ENCODE assay signal across 12 cellular contexts in genomic region chr1:6465461-6466005, GRCh38. TPM values are rescaled to one million over a fixed set of nuclear protein-coding genes. Genes with fewer than 3 reads are reported as not detected.
DNase-seq lines count a peak whose midpoint lies in the region; ATAC-seq and TF ChIP-seq lines count a peak whose summit lies in the region.
"Had no signal": no experiment of that assay in that cellular context is flagged by ENCODE, and none has a peak within 500 bp of the region (broad histone marks: within the 10 kb centered on the region; RNA-seq: fewer than 3 reads in every experiment).

No MANE protein-coding gene starts in this region.

- peak overlapping the region; percentile 86 to 93 (median 92) for H3K27ac Mint-ChIP-seq in CD4-positive, CD25-positive, alpha-beta regulatory T cell
- H3K27ac Mint-ChIP-seq in T-helper 17 cell (peak overlapping the region; percentile 100), natural killer cell (peak overlapping the region in 1 of 2 donors; percentile 79)
- H3K27ac Mint-ChIP-seq in activated naive CD4-positive, alpha-beta T cell treated with anti-CD3 and anti-CD28 coated beads for 36 hours = peak overlapping the region; percentile 87

- H3K4me1 ChIP-seq in CD4-positive, CD25-positive, alpha-beta regulatory T cell (ENCODE audit: control insufficient read depth, insufficient read depth, low read length, poor library complexity, severe bottlenecking) = peaks cover 62% of the 10 kb centered on the region
- H3K4me1 ChIP-seq: breast epithelium had no signal

- H3K27ac ChIP-seq in CD4-positive, CD25-positive, alpha-beta regulatory T cell (ENCODE audit: insufficient read depth, low read length, poor library complexity, severe bottlenecking) = peak overlapping the region; percentile 97
- H3K27ac ChIP-seq: breast epithelium had no signal

- H3K4me3 Mint-ChIP-seq in CD4-positive, CD25-positive, alpha-beta regulatory T cell = peak overlapping the region; percentile 92 to 98 (median 96)
- H3K4me3 Mint-ChIP-seq in T-helper 17 cell (peak overlapping the region; percentile 99), natural killer cell (peak overlapping the region; percentile 77)
- peak overlapping the region; percentile 92 for H3K4me3 Mint-ChIP-seq in activated naive CD4-positive, alpha-beta T cell treated with anti-CD3 and anti-CD28 coated beads for 36 hours

- peaks cover 0 to 57% (median 25%) of the 10 kb centered on the region in 4 donors for H3K4me1 Mint-ChIP-seq in CD4-positive, CD25-positive, alpha-beta regulatory T cell
- H3K4me1 Mint-ChIP-seq in T-helper 17 cell (peaks cover 28% of the 10 kb centered on the region), natural killer cell (peaks cover 10 to 22% of the 10 kb centered on the region in 2 donors)
- H3K4me1 Mint-ChIP-seq in activated naive CD4-positive, alpha-beta T cell treated with anti-CD3 and anti-CD28 coated beads for 36 hours (ENCODE audit: low read depth) = peaks cover 43% of the 10 kb centered on the region

- CTCF ChIA-PET in activated naive CD4-positive, alpha-beta T cell treated with anti-CD3 and anti-CD28 coated beads for 36 hours (lab: Charles Lee) = interaction anchor here (1.2 to 1.8 kb wide), 3 partner anchors 13 to 24 kb away, joined by 3 to 6 read pairs (median 3); no protein-coding TSS in a partner anchor

- ATAC-seq in CD4-positive, CD25-positive, alpha-beta regulatory T cell (ENCODE audit: low read depth in 2 of 2) = peak; percentile 44 to 52
- ATAC-seq in T-helper 17 cell = peak; percentile 38
- peak in 2 of 3 donors; percentile 15 to 23 for ATAC-seq in natural killer cell
- no peak for ATAC-seq in GM21515 (IDR thresholded peaks at IDR 0.05; ENCODE audit: unreplicated experiment)
- no peak for ATAC-seq in SK-N-SH treated with all-trans-retinoic acid at 6 μM for 48 hours
- no peak for ATAC-seq in GM21526 (IDR thresholded peaks at IDR 0.05; ENCODE audit: low FRiP score, unreplicated experiment)

- no peaks in the 10 kb centered on the region for H3K9me3 ChIP-seq in CD4-positive, CD25-positive, alpha-beta regulatory T cell (ENCODE audit: control insufficient read depth in 2 of 2, low read length in 2 of 2)
- no peaks in the 10 kb centered on the region for H3K9me3 ChIP-seq in T-helper 17 cell (ENCODE audit: control insufficient read depth, low read length, poor library complexity, severe bottlenecking)
- H3K9me3 ChIP-seq: breast epithelium had no signal

- H3K27me3 ChIP-seq in CD4-positive, CD25-positive, alpha-beta regulatory T cell (ENCODE audit: control insufficient read depth, insufficient read depth, low read length) = no peaks in the 10 kb centered on the region
- H3K27me3 ChIP-seq: breast epithelium had no signal

- H3K4me3 ChIP-seq in CD4-positive, CD25-positive, alpha-beta regulatory T cell (ENCODE audit: low read depth, low read length) = peak overlapping the region; percentile 78
- H3K4me3 ChIP-seq: breast epithelium had no signal

- peak; percentile 29 to 71 (median 59) for DNase-seq in CD4-positive, CD25-positive, alpha-beta regulatory T cell
- DNase-seq in T-helper 17 cell = peak; percentile 40 to 48 (median 48)
- DNase-seq in activated naive CD4-positive, alpha-beta T cell treated with anti-CD3 and anti-CD28 coated beads for 36 hours = peak; percentile 61
- no peak for DNase-seq in natural killer cell
- no peak for DNase-seq in GDM1 (lab: John Stamatoyannopoulos, UW)
- DNase-seq: naive B cell, NCI-H774 had no signal

- intact Hi-C loops in activated naive CD4-positive, alpha-beta T cell treated with anti-CD3 and anti-CD28 coated beads for 36 hours (cut with micrococcal nuclease) = loop anchor here (2.0 kb wide), 2 partner anchors 73 to 473 kb away; partner anchors contain the start of genes ACOT7 and NPHP4
- intact Hi-C loops in natural killer cell (cut with micrococcal nuclease) = no loop called here

- H3K9me3 Mint-ChIP-seq in CD4-positive, CD25-positive, alpha-beta regulatory T cell = no peaks in the 10 kb centered on the region
- H3K9me3 Mint-ChIP-seq in activated naive CD4-positive, alpha-beta T cell treated with anti-CD3 and anti-CD28 coated beads for 36 hours = no peaks in the 10 kb centered on the region
- H3K9me3 Mint-ChIP-seq in natural killer cell = no peaks in the 10 kb centered on the region

- no peak for TF ChIP-seq CTCF in natural killer cell (IDR thresholded peaks at IDR 0.05)

- H3K27me3 Mint-ChIP-seq in CD4-positive, CD25-positive, alpha-beta regulatory T cell = peaks cover 2% of the 10 kb centered on the region
- no peaks in the 10 kb centered on the region for H3K27me3 Mint-ChIP-seq in T-helper 17 cell
- H3K27me3 Mint-ChIP-seq in activated naive CD4-positive, alpha-beta T cell treated with anti-CD3 and anti-CD28 coated beads for 36 hours (ENCODE audit: low read depth) = no peaks in the 10 kb centered on the region
- peaks cover 0 to 11% of the 10 kb centered on the region in 2 donors for H3K27me3 Mint-ChIP-seq in natural killer cell (ENCODE audit: low read depth in 2 of 2)

- H3K36me3 Mint-ChIP-seq in CD4-positive, CD25-positive, alpha-beta regulatory T cell = peaks cover 14% of the 10 kb centered on the region
- H3K36me3 Mint-ChIP-seq in T-helper 17 cell (ENCODE audit: low read depth) = peaks cover 17% of the 10 kb centered on the region
- H3K36me3 Mint-ChIP-seq in activated naive CD4-positive, alpha-beta T cell treated with anti-CD3 and anti-CD28 coated beads for 36 hours (ENCODE audit: low read depth) = peaks cover 27% of the 10 kb centered on the region
- H3K36me3 Mint-ChIP-seq in natural killer cell = no peaks in the 10 kb centered on the region
- H3K36me3 Mint-ChIP-seq: naive B cell had no signal

- peaks cover 21% of the 10 kb centered on the region for H3K36me3 ChIP-seq in CD4-positive, CD25-positive, alpha-beta regulatory T cell (ENCODE audit: control insufficient read depth, insufficient read depth, low read length)
- H3K36me3 ChIP-seq: breast epithelium had no signal

TF ChIP-seq in SK-N-SH treated with all-trans-retinoic acid at 6 μM for 48 hours, 23 proteins besides CTCF, POLR2A, EP300 and RAD21 (continues in another document):
- TF ChIP-seq TCF4 (CRISPR knock-in tag; IDR thresholded peaks at IDR 0.05; ENCODE audit: borderline replicate concordance) (no peak), SNAI2 (CRISPR knock-in tag; IDR thresholded peaks at IDR 0.05) (no peak), PATZ1 (CRISPR knock-in tag; IDR thresholded peaks at IDR 0.05; ENCODE audit: borderline replicate concordance) (no peak), ZFP3 (CRISPR knock-in tag; IDR thresholded peaks at IDR 0.05) (no peak), ZFP30 (CRISPR knock-in tag; IDR thresholded peaks at IDR 0.05) (no peak), ISL1 (CRISPR knock-in tag; IDR thresholded peaks at IDR 0.05) (no peak), ZC3H10 (CRISPR knock-in tag; IDR thresholded peaks at IDR 0.05) (no peak), PPARA (CRISPR knock-in tag; IDR thresholded peaks at IDR 0.05; ENCODE audit: borderline replicate concordance) (no peak), ZNF70 (CRISPR knock-in tag; IDR thresholded peaks at IDR 0.05) (no peak), CREB5 (CRISPR knock-in tag; IDR thresholded peaks at IDR 0.05; ENCODE audit: low read depth) (no peak), OSR1 (CRISPR knock-in tag; IDR thresholded peaks at IDR 0.05) (no peak)

RNA-seq across cellular contexts. Expression of gene TNFRSF25, which starts 0.4 kb away (rescaled TPM):
- total RNA-seq in CD4-positive, CD25-positive, alpha-beta regulatory T cell = 258 TPM
- 10 to 100 TPM; 23.3 to 32.8 (median 31.0) TPM for polyA plus RNA-seq in CD4-positive, CD25-positive, alpha-beta regulatory T cell
- 100 to 1,000 TPM; 393 to 433 TPM for total RNA-seq in T-helper 17 cell
- 10 to 100 TPM; 82.4 to 87.0 TPM for total RNA-seq in activated naive CD4-positive, alpha-beta T cell treated with anti-CD3 and anti-CD28 coated beads for 36 hours
- 10 to 100 TPM; 14.5 to 41.5 (median 19.9) TPM for total RNA-seq in natural killer cell

RNA-seq across cellular contexts. Expression of gene PLEKHG5, which starts 25.9 kb away (rescaled TPM):
- 5.0 TPM for total RNA-seq in CD4-positive, CD25-positive, alpha-beta regulatory T cell
- 1 to 10 TPM in 1 of 4 donors, under 1 TPM in 2, not detected in 1; 0.65 to 1.0 (median 0.68) TPM for polyA plus RNA-seq in CD4-positive, CD25-positive, alpha-beta regulatory T cell
- total RNA-seq in T-helper 17 cell (10 to 100 TPM; 10.8 to 12.8 TPM), natural killer cell (1 to 10 TPM in 1 of 3 donors, under 1 TPM in 2; 0.16 to 1.1 (median 0.54) TPM)
- 1 to 10 TPM; 1.7 to 1.8 TPM for total RNA-seq in activated naive CD4-positive, alpha-beta T cell treated with anti-CD3 and anti-CD28 coated beads for 36 hours

RNA-seq across cellular contexts. Expression of gene ESPN, which starts 41.0 kb away (rescaled TPM):
- 3.7 TPM for total RNA-seq in CD4-positive, CD25-positive, alpha-beta regulatory T cell
- under 1 TPM; 0.22 to 0.25 (median 0.22) TPM for polyA plus RNA-seq in CD4-positive, CD25-positive, alpha-beta regulatory T cell
- 10 to 100 TPM; 13.2 to 15.7 TPM for total RNA-seq in T-helper 17 cell
- total RNA-seq in activated naive CD4-positive, alpha-beta T cell treated with anti-CD3 and anti-CD28 coated beads for 36 hours = under 1 TPM; 0.50 to 0.79 TPM
- 1 to 10 TPM; 1.1 to 2.0 (median 1.7) TPM for total RNA-seq in natural killer cell

RNA-seq across cellular contexts. Expression of gene HES2, which starts 45.8 kb away (rescaled TPM):
- total RNA-seq in CD4-positive, CD25-positive, alpha-beta regulatory T cell = not detected
- not detected for polyA plus RNA-seq in CD4-positive, CD25-positive, alpha-beta regulatory T cell
- not detected for total RNA-seq in T-helper 17 cell
- under 1 TPM; 0.14 to 0.74 TPM for total RNA-seq in activated naive CD4-positive, alpha-beta T cell treated with anti-CD3 and anti-CD28 coated beads for 36 hours
- total RNA-seq in natural killer cell = not detected
- total RNA-seq: HT-29 had no signal

Comparison
In these comparisons a context has a peak if more than half of its experiments do, and no peak if none do; other contexts are left out.
1. ATAC-seq: peak in CD4-positive, CD25-positive, alpha-beta regulatory T cell (2 of 2), T-helper 17 cell (single experiment) and natural killer cell (2 of 3); none in GM21515 (single experiment), SK-N-SH treated with all-trans-retinoic acid at 6 μM for 48 hours (single experiment) and GM21526 (single experiment).
2. DNase-seq: peak in CD4-positive, CD25-positive, alpha-beta regulatory T cell (3 of 3), T-helper 17 cell (3 of 3) and activated naive CD4-positive, alpha-beta T cell treated with anti-CD3 and anti-CD28 coated beads for 36 hours (single experiment); none in natural killer cell (single experiment) and GDM1 (single experiment).
3. Peak in every context shown above with its lines, with median percentiles within 50 percentile points of each other: H3K4me3 Mint-ChIP-seq.